In the genomic region with DNA sequence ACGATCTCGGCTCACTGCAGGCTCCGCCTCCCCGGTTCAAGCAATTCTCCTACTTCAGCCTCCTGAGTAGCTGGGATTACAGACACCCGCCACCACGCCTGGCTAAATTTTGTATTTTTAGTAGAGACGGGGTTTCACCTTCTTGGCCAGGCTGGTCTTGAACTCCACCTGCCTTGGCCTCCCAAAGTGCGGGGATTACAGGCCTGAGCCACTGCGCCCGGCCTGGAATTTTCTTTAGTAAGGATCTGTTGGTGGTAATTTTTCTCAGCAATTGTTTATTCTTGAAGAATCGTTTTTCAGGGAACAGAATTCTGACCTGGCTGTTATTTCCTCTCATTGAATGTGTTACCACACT, we compare ENCODE assay signal across 6 cellular contexts.
DNase-seq lines count a peak whose midpoint lies in the region; ATAC-seq, FAIRE-seq and TF ChIP-seq lines count a peak whose summit lies in the region.
"Not testable (repeated sequence)": the region's sequence is repeated elsewhere in the genome, so short reads cannot be mapped to it uniquely, and the experiment has no call there.

No MANE protein-coding gene starts in this region.

- not testable (repeated sequence) for H3K36me3 Mint-ChIP-seq in Calu3 (ENCODE audit: insufficient read depth, unreplicated experiment)

- not testable (repeated sequence) for H3K36me3 ChIP-seq in HCT116 (ENCODE audit: control insufficient read depth in 1 of 2, insufficient read depth in 2 of 2, low read length in 2 of 2); HUES48 (ENCODE audit: control insufficient read depth, insufficient read depth, low read length); Panc1 (ENCODE audit: control insufficient read depth, insufficient read depth, low read length); K562 (ENCODE audit: control insufficient read depth, insufficient read depth, low read length)

- not testable (repeated sequence) for H4K20me1 ChIP-seq in HCT116 (ENCODE audit: insufficient read depth); K562 (replicated peaks; ENCODE audit: control insufficient read depth, insufficient read depth, low read length)

- H3K9me3 ChIP-seq in HCT116 (ENCODE audit: control insufficient read depth in 1 of 2, insufficient read depth in 1 of 2, low read depth in 1 of 2, low read length in 2 of 2); HUES48 (ENCODE audit: control insufficient read depth, insufficient read depth, low read length); Panc1 (ENCODE audit: control insufficient read depth, insufficient read depth, low read depth, low read length); K562 (replicated peaks; ENCODE audit: control insufficient read depth, insufficient read depth, low read depth, low read length); iPS-18c (ENCODE audit: control insufficient read depth, insufficient read depth, low read length): not testable (repeated sequence)

- RAD21 ChIA-PET in HCT116 (lab: Charles Lee; ENCODE audit: low non-redundant PET in 1 of 2, low total read pairs in 2 of 2, uncharacterized antibody in 2 of 2, unreplicated experiment in 2 of 2) = not testable (repeated sequence)

- H3K27ac Mint-ChIP-seq in Calu3 (ENCODE audit: unreplicated experiment) = not testable (repeated sequence)

- POLR2A ChIA-PET in HCT116 (lab: Charles Lee); Panc1 (lab: Charles Lee): not testable (repeated sequence)
- POLR2A ChIA-PET in K562 (lab: Yijun Ruan, JAX) = interaction anchor here (0.6 kb wide), 1 partner anchor 208 kb away, joined by 3 read pairs; a partner anchor contains a TSS

- not testable (repeated sequence) for TF ChIP-seq POLR2A in HCT116 (IDR thresholded peaks at IDR 0.05; ENCODE audit: borderline replicate concordance, extremely low read depth, insufficient read depth, insufficient read length); K562 (conservative IDR thresholded peaks at IDR 0.05)

- CTCF ChIA-PET in Calu3 (lab: Charles Lee) = interaction anchor here (1.4 kb wide), 1 partner anchor 22 kb away, joined by 3 read pairs; no protein-coding TSS in a partner anchor
- CTCF ChIA-PET in HCT116 (lab: Charles Lee) = interaction anchor here (1.0 kb wide), 1 partner anchor 45 kb away, joined by 4 read pairs; no protein-coding TSS in a partner anchor
- CTCF ChIA-PET in Panc1 (lab: Charles Lee) = interaction anchor here (0.6 kb wide), 1 partner anchor 105 kb away, joined by 3 read pairs; no protein-coding TSS in a partner anchor
- CTCF ChIA-PET in K562 (lab: Yijun Ruan, JAX; ENCODE audit: low intra/inter-chr PET ratio) = not testable (repeated sequence)

- not testable (repeated sequence) for H3K27me3 ChIP-seq in HCT116 (ENCODE audit: insufficient read depth, low read length); HUES48 (ENCODE audit: control insufficient read depth, insufficient read depth, low read length); Panc1 (ENCODE audit: control insufficient read depth, insufficient read depth, low read length)
- peaks cover 0 to 22% of the 10 kb centered on the region in 2 experiments; a peak in 2 of 5 replicates for H3K27me3 ChIP-seq in K562 (ENCODE audit: control insufficient read depth in 2 of 2, insufficient read depth in 2 of 2, low read length in 2 of 2)

- H3K4me1 Mint-ChIP-seq in Calu3 (ENCODE audit: low read depth, unreplicated experiment) = not testable (repeated sequence)

- 20% methylated on average over 11 of the region's 11 CpGs for WGBS in K562 (ENCODE audit: insufficient coverage, low coverage, missing lambda C conversion rate)

- not testable (repeated sequence) for H3K4me3 ChIP-seq in HCT116 (replicated peaks in 1 of 2; ENCODE audit: low read depth in 1 of 2, low read length in 2 of 2); Panc1 (ENCODE audit: low read depth in 2 of 2, low read length in 2 of 2); K562
- H3K4me3 ChIP-seq in HUES48 (ENCODE audit: low read depth, low read length) (peak overlapping the region; percentile 6; the same call in 1 of the 2 replicates), iPS-18c (ENCODE audit: insufficient read depth, low read depth, low read length) (peak overlapping the region; percentile 16; the same call in 1 of the 2 replicates)

- peak; percentile 10 for ATAC-seq in HCT116
- 0 out of 2 replicates have a peak, but pooled peaks have one; percentile 23 for ATAC-seq in Panc1
- ATAC-seq in K562 = not testable (repeated sequence)

- H3K27me3 Mint-ChIP-seq in Calu3 (ENCODE audit: unreplicated experiment) = peaks cover 28% of the 10 kb centered on the region

- H2AFZ ChIP-seq in HCT116 (ENCODE audit: low read depth, low read length, poor library complexity, severe bottlenecking) = not testable (repeated sequence)
- 0 out of 2 replicates have a peak overlapping the region, but pooled peaks have one; percentile 6 for H2AFZ ChIP-seq in K562 (ENCODE audit: low read depth, low read length)

- not testable (repeated sequence) for TF ChIP-seq CTCF in Calu3 (IDR thresholded peaks at IDR 0.05; ENCODE audit: unreplicated experiment); HCT116 (IDR thresholded peaks at IDR 0.05 in 2 of 3, conservative IDR thresholded peaks at IDR 0.05 in 1 of 3; ENCODE audit: borderline replicate concordance in 1 of 3, insufficient read depth in 1 of 3, low read depth in 2 of 3, low read length in 2 of 3); Panc1 (IDR thresholded peaks at IDR 0.05); K562 (IDR thresholded peaks at IDR 0.05 in 2 of 3, conservative IDR thresholded peaks at IDR 0.05 in 1 of 3; ENCODE audit: insufficient read depth in 2 of 3, low read depth in 1 of 3, low read length in 3 of 3)

- intact Hi-C loops in Calu3 (cut with micrococcal nuclease; ENCODE audit: unreplicated experiment); Panc1 (cut with micrococcal nuclease; ENCODE audit: unreplicated experiment); K562 (cut with micrococcal nuclease): not testable (repeated sequence)
- intact Hi-C loops in HCT116 (cut with micrococcal nuclease) = loop anchor here (1.0 kb wide), 1 partner anchor 45 kb away; no protein-coding TSS in a partner anchor

- not testable (repeated sequence) for H3K27ac ChIP-seq in HCT116 (ENCODE audit: low read depth, low read length); HUES48 (ENCODE audit: low read depth, low read length); Panc1 (ENCODE audit: low read length); K562 (ENCODE audit: extremely low read depth, low read depth, low read length)

- H3K4me1 ChIP-seq in HCT116 (ENCODE audit: control insufficient read depth in 1 of 2, insufficient read depth in 2 of 2, low read length in 2 of 2) = peaks cover 0 to 21% of the 10 kb centered on the region in 2 experiments; a peak in 1 of 4 replicates
- not testable (repeated sequence) for H3K4me1 ChIP-seq in HUES48 (ENCODE audit: control insufficient read depth, insufficient read depth, low read length); Panc1 (ENCODE audit: control insufficient read depth, insufficient read depth, low read length); K562 (replicated peaks in 1 of 2; ENCODE audit: control insufficient read depth in 2 of 2, insufficient read depth in 2 of 2, low read length in 2 of 2)

- H3K79me2 ChIP-seq in HCT116 (ENCODE audit: insufficient read depth, low read length); K562 (ENCODE audit: control insufficient read depth, insufficient read depth, low read length): not testable (repeated sequence)

- BruUV-seq in Calu3 (replicated peaks; lab: Mats Ljungman, UMichigan) = TSS peak; percentile 100
- BruUV-seq in HCT116 (replicated peaks; lab: Mats Ljungman, UMichigan); K562 (replicated peaks; lab: Mats Ljungman, UMichigan): not testable (repeated sequence)
- BruUV-seq in Panc1 (replicated peaks; lab: Mats Ljungman, UMichigan) = TSS peak; percentile 88

- H3K9me2 ChIP-seq in HCT116 (ENCODE audit: insufficient read depth) = not testable (repeated sequence)

- not testable (repeated sequence) for TF ChIP-seq EP300 in K562 (IDR thresholded peaks at IDR 0.05; ENCODE audit: low read length)

- H3K4me3 Mint-ChIP-seq in Calu3 (ENCODE audit: low read depth, unreplicated experiment) = not testable (repeated sequence)

- not testable (repeated sequence) for H3K9me3 Mint-ChIP-seq in Calu3 (ENCODE audit: low read depth, unreplicated experiment)

- not testable (repeated sequence) for H3K4me2 ChIP-seq in HCT116 (ENCODE audit: low read length); K562 (ENCODE audit: insufficient read depth, low read length)

- not testable (repeated sequence) for H3K9me1 ChIP-seq in K562 (ENCODE audit: control insufficient read depth, insufficient read depth, low read length)

- peak; percentile 18 for DNase-seq in Calu3
- DNase-seq in HCT116 (ENCODE audit: low read depth, low spot score); Panc1 (ENCODE audit: low read depth, low spot score); K562 (ENCODE audit: extremely low read depth in 1 of 4, low spot score in 3 of 4): not testable (repeated sequence)

- not testable (repeated sequence) for H3K9ac ChIP-seq in HCT116 (ENCODE audit: low read length); HUES48 (ENCODE audit: low read depth, low read length); K562 (ENCODE audit: insufficient read depth in 1 of 2, low read depth in 2 of 2, low read length in 2 of 2)

- in situ Hi-C loops in Panc1 (cut with HindIII; ENCODE audit: low pct_unique_long_range_greater_than_20kb, low sequenced_read_pairs); K562 (cut with MboI): not testable (repeated sequence)

- TF ChIP-seq RAD21 in HCT116 (IDR thresholded peaks at IDR 0.05; ENCODE audit: low read depth); K562 (CRISPR knock-in tag; conservative IDR thresholded peaks at IDR 0.05 in 1 of 2, IDR thresholded peaks at IDR 0.05 in 1 of 2): not testable (repeated sequence)

- not testable (repeated sequence) for FAIRE-seq in K562 (lab: Jason Lieb, UNC)
